In the genomic region with DNA sequence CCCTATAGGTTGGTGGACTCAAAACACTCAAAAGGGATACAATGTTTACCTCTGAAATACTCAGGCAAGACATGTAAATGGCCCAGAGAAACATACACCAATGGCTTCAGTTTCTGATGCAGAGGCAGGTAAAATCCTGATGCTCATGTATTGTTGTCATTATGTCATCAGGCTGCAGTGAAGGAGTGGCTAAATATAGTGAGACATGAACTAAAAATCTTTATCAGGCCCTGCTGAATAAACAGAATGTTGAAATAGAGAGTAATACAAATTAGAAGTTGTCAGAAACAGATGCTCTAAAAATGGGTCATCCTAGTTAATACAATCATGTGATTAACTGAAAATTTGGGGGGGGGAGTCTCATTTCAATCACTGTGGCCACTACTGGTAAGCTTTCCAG, we compare ENCODE assay signal across 20 cellular contexts. TPM values are rescaled to one million over a fixed set of nuclear protein-coding genes. Genes with fewer than 3 reads are reported as not detected.
DNase-seq lines count a peak whose midpoint lies in the region; ATAC-seq and TF ChIP-seq lines count a peak whose summit lies in the region.
"Had no signal": no experiment of that assay in that cellular context is flagged by ENCODE, and none has a peak within 500 bp of the region (broad histone marks: within the 10 kb centered on the region; RNA-seq: fewer than 3 reads in every experiment).

No MANE protein-coding gene starts in this region.

- no peak overlapping the region for H3K4me3 ChIP-seq in breast epithelium
- H3K4me3 ChIP-seq in body of pancreas: no peak overlapping the region
- no peak overlapping the region for H3K4me3 ChIP-seq in vagina
- H3K4me3 ChIP-seq in neural progenitor cell: no peak overlapping the region
- H3K4me3 ChIP-seq: esophagus muscularis mucosa, SJCRH30, upper lobe of left lung had no signal

- H3K27me3 Mint-ChIP-seq in MCF 10A (ENCODE audit: insufficient read depth, unreplicated experiment) (no peaks in the 10 kb centered on the region), neural progenitor cell (ENCODE audit: insufficient read depth, low read depth) (no peaks in the 10 kb centered on the region)
- no peaks in the 10 kb centered on the region for H3K27me3 Mint-ChIP-seq in activated CD8-positive, alpha-beta T cell treated with anti-CD3 and anti-CD28 coated beads, Interleukin-2, amount 10 ng/mL, durations not matched to agents 7 days and 5 days (ENCODE audit: low read depth)
- H3K27me3 Mint-ChIP-seq: stimulated activated naive B cell treated with anti-CD40 and anti-IgM and Interleukin-4, amounts not matched to agents 10 μg/mL and 1 μg/mL and 100 μg/mL, for 72 hours had no signal

- H3K27ac Mint-ChIP-seq in MCF 10A (ENCODE audit: low read depth, unreplicated experiment) (peak overlapping the region; percentile 36), neural progenitor cell (no peak overlapping the region)
- no peak overlapping the region for H3K27ac Mint-ChIP-seq in activated CD8-positive, alpha-beta T cell treated with anti-CD3 and anti-CD28 coated beads, Interleukin-2, amount 10 ng/mL, durations not matched to agents 7 days and 5 days
- H3K27ac Mint-ChIP-seq: stimulated activated naive B cell treated with anti-CD40 and anti-IgM and Interleukin-4, amounts not matched to agents 10 μg/mL and 1 μg/mL and 100 μg/mL, for 72 hours had no signal

- H3K9me3 ChIP-seq in breast epithelium (no peaks in the 10 kb centered on the region), body of pancreas (no peaks in the 10 kb centered on the region), vagina (no peaks in the 10 kb centered on the region), neural progenitor cell (ENCODE audit: low read depth) (no peaks in the 10 kb centered on the region)
- H3K9me3 ChIP-seq: esophagus muscularis mucosa, SJCRH30, upper lobe of left lung had no signal

- peak; percentile 60 for ATAC-seq in body of pancreas
- no peak for ATAC-seq in activated CD8-positive, alpha-beta T cell treated with anti-CD3 and anti-CD28 coated beads, Interleukin-2, amount 10 ng/mL, durations not matched to agents 7 days and 5 days
- ATAC-seq: stimulated activated naive B cell treated with anti-CD40 and anti-IgM and Interleukin-4, amounts not matched to agents 10 μg/mL and 1 μg/mL and 100 μg/mL, for 72 hours had no signal

- H3K36me3 ChIP-seq in breast epithelium: no peaks in the 10 kb centered on the region
- H3K36me3 ChIP-seq in body of pancreas (replicated peaks in 1 of 2; ENCODE audit: insufficient read depth in 1 of 2, low read depth in 2 of 2): no peaks in the 10 kb centered on the region
- H3K36me3 ChIP-seq in vagina: no peaks in the 10 kb centered on the region
- H3K36me3 ChIP-seq in neural progenitor cell: no peaks in the 10 kb centered on the region
- H3K36me3 ChIP-seq: esophagus muscularis mucosa, SJCRH30, upper lobe of left lung had no signal

- DNase-seq in MCF 10A (ENCODE audit: unreplicated experiment) (no peak), breast epithelium (ENCODE audit: low spot score in 2 of 2) (no peak), body of pancreas (no peak), kidney glomerular epithelial cell (lab: John Stamatoyannopoulos, UW) (peak; percentile 11), vagina (ENCODE audit: extremely low spot score in 2 of 2) (no peak), neural progenitor cell (ENCODE audit: low spot score) (no peak)
- DNase-seq in activated CD8-positive, alpha-beta memory T cell treated with anti-CD3 and anti-CD28 coated beads, Interleukin-2, amount 50 U/mL, for 4 hours: no peak
- no peak for DNase-seq in activated CD8-positive, alpha-beta T cell treated with anti-CD3 and anti-CD28 coated beads, Interleukin-2, amount 10 ng/mL, durations not matched to agents 7 days and 5 days
- DNase-seq: activated CD4-positive, alpha-beta T cell treated with anti-CD3 and anti-CD28 coated beads for 1 hour; activated gamma-delta T cell; CD4-positive, CD25-positive, alpha-beta regulatory T cell; dermis blood vessel endothelial cell; KG1; NCI-H1105 treated with DMSO at 0.1 percent for 48 hours; posterior cingulate gyrus; SJCRH30; stimulated activated naive B cell treated with anti-CD40 and anti-IgM and Interleukin-4, amounts not matched to agents 10 μg/mL and 1 μg/mL and 100 μg/mL, for 72 hours; upper lobe of left lung had no signal

- peaks cover 0 to 18% of the 10 kb centered on the region in 2 donors for H3K4me1 ChIP-seq in breast epithelium
- H3K4me1 ChIP-seq in body of pancreas: peaks cover 56% of the 10 kb centered on the region
- peaks cover 20% of the 10 kb centered on the region for H3K4me1 ChIP-seq in vagina
- H3K4me1 ChIP-seq in neural progenitor cell: peaks cover 28% of the 10 kb centered on the region
- H3K4me1 ChIP-seq: SJCRH30 had no signal

- TF ChIP-seq POLR2A in breast epithelium (IDR thresholded peaks at IDR 0.05) (no peak), body of pancreas (IDR thresholded peaks at IDR 0.05) (no peak), vagina (IDR thresholded peaks at IDR 0.05) (no peak)

- H3K4me3 Mint-ChIP-seq in MCF 10A (ENCODE audit: unreplicated experiment) (no peak overlapping the region), neural progenitor cell (no peak overlapping the region)
- H3K4me3 Mint-ChIP-seq in activated CD8-positive, alpha-beta T cell treated with anti-CD3 and anti-CD28 coated beads, Interleukin-2, amount 10 ng/mL, durations not matched to agents 7 days and 5 days: no peak overlapping the region
- H3K4me3 Mint-ChIP-seq: CD4-positive, CD25-positive, alpha-beta regulatory T cell; stimulated activated naive B cell treated with anti-CD40 and anti-IgM and Interleukin-4, amounts not matched to agents 10 μg/mL and 1 μg/mL and 100 μg/mL, for 72 hours had no signal

- intact Hi-C loops in MCF 10A (cut with micrococcal nuclease): no loop called here
- intact Hi-C loops in breast epithelium (cut with DNase I; ENCODE audit: low total_unique reads): loop anchor here (2.0 kb wide), 1 partner anchor 37 kb away; no protein-coding TSS in a partner anchor
- intact Hi-C loops in body of pancreas (cut with DNase I): no loop called here
- intact Hi-C loops in vagina (cut with DNase I): no loop called here

- no peaks in the 10 kb centered on the region for H3K36me3 Mint-ChIP-seq in MCF 10A (ENCODE audit: insufficient read depth, unreplicated experiment)
- H3K36me3 Mint-ChIP-seq in activated CD8-positive, alpha-beta T cell treated with anti-CD3 and anti-CD28 coated beads, Interleukin-2, amount 10 ng/mL, durations not matched to agents 7 days and 5 days (ENCODE audit: low read depth): no peaks in the 10 kb centered on the region
- H3K36me3 Mint-ChIP-seq in neural progenitor cell: peaks cover 2% of the 10 kb centered on the region
- H3K36me3 Mint-ChIP-seq: CD4-positive, CD25-positive, alpha-beta regulatory T cell; stimulated activated naive B cell treated with anti-CD40 and anti-IgM and Interleukin-4, amounts not matched to agents 10 μg/mL and 1 μg/mL and 100 μg/mL, for 72 hours had no signal

- no peak overlapping the region for H3K9ac ChIP-seq in neural progenitor cell

- CTCF ChIA-PET in MCF 10A (lab: Yijun Ruan, JAX): interaction anchor here (0.6 to 1.7 kb wide), 5 partner anchors 8 to 964 kb away, joined by 3 to 5 read pairs (median 3); no protein-coding TSS in a partner anchor
- CTCF ChIA-PET in activated CD8-positive, alpha-beta T cell treated with anti-CD3 and anti-CD28 coated beads, Interleukin-2, amount 10 ng/mL, durations not matched to agents 7 days and 5 days (lab: Charles Lee): interaction anchor here (1.4 to 1.9 kb wide), 2 partner anchors 8 to 20 kb away, joined by 3 to 6 read pairs; no protein-coding TSS in a partner anchor

- H3F3A ChIP-seq in neural progenitor cell (ENCODE audit: low read depth): peaks cover 3% of the 10 kb centered on the region

- no peak overlapping the region for H2AFZ ChIP-seq in neural progenitor cell (replicated peaks)

- BruUV-seq in MCF 10A (replicated peaks; lab: Mats Ljungman, UMichigan): no TSS peak

- POLR2A ChIA-PET in MCF 10A (lab: Yijun Ruan, JAX): interaction anchor here (1.2 to 2.3 kb wide), 4 partner anchors 8 to 20 kb away, joined by 3 to 15 read pairs (median 7); no protein-coding TSS in a partner anchor
- POLR2A ChIA-PET in activated CD8-positive, alpha-beta T cell treated with anti-CD3 and anti-CD28 coated beads, Interleukin-2, amount 10 ng/mL, durations not matched to agents 7 days and 5 days (lab: Charles Lee): no interaction called here

- no peak for TF ChIP-seq CTCF in MCF 10A (IDR thresholded peaks at IDR 0.05; ENCODE audit: unreplicated experiment)
- no peak for TF ChIP-seq CTCF in breast epithelium (IDR thresholded peaks at IDR 0.05)
- TF ChIP-seq CTCF in body of pancreas (IDR thresholded peaks at IDR 0.05): peak in 1 of 7 experiments; percentile 5
- TF ChIP-seq CTCF in vagina (IDR thresholded peaks at IDR 0.05): no peak
- TF ChIP-seq CTCF in neural progenitor cell (IDR thresholded peaks at IDR 0.05): no peak

- H3K4me2 ChIP-seq in neural progenitor cell: no peak overlapping the region

- H3K9me3 Mint-ChIP-seq in MCF 10A (ENCODE audit: unreplicated experiment) (no peaks in the 10 kb centered on the region), neural progenitor cell (no peaks in the 10 kb centered on the region)
- H3K9me3 Mint-ChIP-seq in activated CD8-positive, alpha-beta T cell treated with anti-CD3 and anti-CD28 coated beads, Interleukin-2, amount 10 ng/mL, durations not matched to agents 7 days and 5 days (ENCODE audit: insufficient read depth): no peaks in the 10 kb centered on the region
- H3K9me3 Mint-ChIP-seq: stimulated activated naive B cell treated with anti-CD40 and anti-IgM and Interleukin-4, amounts not matched to agents 10 μg/mL and 1 μg/mL and 100 μg/mL, for 72 hours had no signal

- no peaks in the 10 kb centered on the region for H3K27me3 ChIP-seq in breast epithelium
- no peaks in the 10 kb centered on the region for H3K27me3 ChIP-seq in body of pancreas
- no peaks in the 10 kb centered on the region for H3K27me3 ChIP-seq in vagina
- H3K27me3 ChIP-seq in neural progenitor cell: no peaks in the 10 kb centered on the region
- H3K27me3 ChIP-seq: esophagus muscularis mucosa, SJCRH30, upper lobe of left lung had no signal

- peaks cover 16% of the 10 kb centered on the region for H3K4me1 Mint-ChIP-seq in MCF 10A (ENCODE audit: insufficient read depth, unreplicated experiment)
- no peaks in the 10 kb centered on the region for H3K4me1 Mint-ChIP-seq in activated CD8-positive, alpha-beta T cell treated with anti-CD3 and anti-CD28 coated beads, Interleukin-2, amount 10 ng/mL, durations not matched to agents 7 days and 5 days (ENCODE audit: low read depth)
- peaks cover 17% of the 10 kb centered on the region for H3K4me1 Mint-ChIP-seq in neural progenitor cell
- H3K4me1 Mint-ChIP-seq: CD4-positive, CD25-positive, alpha-beta regulatory T cell; stimulated activated naive B cell treated with anti-CD40 and anti-IgM and Interleukin-4, amounts not matched to agents 10 μg/mL and 1 μg/mL and 100 μg/mL, for 72 hours had no signal

- H4K20me1 ChIP-seq in neural progenitor cell (ENCODE audit: low read depth): peaks cover 14% of the 10 kb centered on the region

- H3K27ac ChIP-seq in breast epithelium (peak overlapping the region in 1 of 2 donors; percentile 54), body of pancreas (peak overlapping the region in 3 of 4 donors; percentile 4 to 38 (median 26)), vagina (peak overlapping the region; percentile 15), neural progenitor cell (no peak overlapping the region)
- H3K27ac ChIP-seq: esophagus muscularis mucosa, HL-60, SJCRH30, upper lobe of left lung had no signal

- peaks cover 76% of the 10 kb centered on the region for H3K79me2 ChIP-seq in neural progenitor cell (ENCODE audit: low read depth)

RNA-seq across cellular contexts. Expression of a gene that starts 20.4 kb away (rescaled TPM):
- total RNA-seq in MCF 10A (2022) (50.2 and 55.5 TPM in 2 replicates), breast epithelium (100 to 1,000 TPM in 1 of 3 donors, 10 to 100 TPM in 2; 29.1 to 134 (median 77.0) TPM), body of pancreas (100 to 1,000 TPM in 1 of 2 donors, 10 to 100 TPM in 1; 60.6 to 121 TPM), vagina (82.5 TPM), neural progenitor cell (ENCODE audit: low replicate concordance) (30.9 and 35.0 TPM in 2 replicates)
- total RNA-seq in activated CD8-positive, alpha-beta T cell treated with anti-CD3 and anti-CD28 coated beads, Interleukin-2, amount 10 ng/mL, durations not matched to agents 7 days and 5 days: 1 to 10 TPM; 3.1 to 3.6 TPM
